17 cellular contexts compared by ENCODE assay signal in the genomic region with DNA sequence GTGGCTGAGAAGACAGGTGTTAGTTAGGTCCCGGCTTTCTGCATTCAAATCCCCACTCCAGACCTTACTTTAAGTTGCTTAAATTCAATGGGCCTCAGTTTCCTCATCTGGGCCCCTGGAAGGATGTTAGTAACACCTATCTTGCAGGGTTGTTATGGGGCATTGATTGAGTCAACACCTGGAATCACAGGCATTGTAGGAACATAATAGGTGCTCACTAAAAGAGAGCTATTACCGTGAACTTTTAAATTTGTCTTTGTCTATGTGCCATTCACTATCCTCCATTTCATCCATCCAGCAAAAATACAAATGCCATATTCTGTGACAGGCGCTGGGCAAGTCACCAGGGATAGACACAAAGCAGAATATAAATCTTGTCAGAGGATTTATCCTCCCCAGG. TPM values are rescaled to one million over a fixed set of nuclear protein-coding genes. Genes with fewer than 3 reads are reported as not detected.
DNase-seq lines count a peak whose midpoint lies in the region; ATAC-seq and TF ChIP-seq lines count a peak whose summit lies in the region.
"Had no signal": no experiment of that assay in that cellular context is flagged by ENCODE, and none has a peak within 500 bp of the region (broad histone marks: within the 10 kb centered on the region; RNA-seq: fewer than 3 reads in every experiment).

No MANE protein-coding gene starts in this region.

- H4K20me1 ChIP-seq in BLaER1 (no peaks in the 10 kb centered on the region), fibroblast of lung (ENCODE audit: control insufficient read depth, extremely low read depth, insufficient read depth, low read length) (no peaks in the 10 kb centered on the region)

- ATAC-seq in HG02840 (IDR thresholded peaks at IDR 0.05; ENCODE audit: low FRiP score, unreplicated experiment), result no peak
- ATAC-seq: effector memory CD8-positive, alpha-beta T cell had no signal

- H3K27ac ChIP-seq in BLaER1 (no peak overlapping the region), RWPE1 (peak overlapping the region; percentile 84), fibroblast of lung (ENCODE audit: insufficient read depth, low read length) (peak overlapping the region; percentile 81), sigmoid colon (peak overlapping the region; percentile 77 to 92 (median 83))
- H3K27ac ChIP-seq: parathyroid adenoma had no signal

- TF ChIP-seq POLR2A in sigmoid colon (IDR thresholded peaks at IDR 0.05), result no peak

- H3K27me3 ChIP-seq in BLaER1 (no peaks in the 10 kb centered on the region), fibroblast of lung (ENCODE audit: control insufficient read depth, insufficient read depth, low read length) (no peaks in the 10 kb centered on the region), sigmoid colon (no peaks in the 10 kb centered on the region)
- H3K27me3 ChIP-seq: body of pancreas had no signal

- H3K36me3 ChIP-seq in BLaER1 (no peaks in the 10 kb centered on the region), fibroblast of lung (ENCODE audit: control insufficient read depth, insufficient read depth, low read length) (no peaks in the 10 kb centered on the region), sigmoid colon (no peaks in the 10 kb centered on the region)

- no peaks in the 10 kb centered on the region for H3K79me2 ChIP-seq in fibroblast of lung (ENCODE audit: control insufficient read depth, insufficient read depth, low read length)
- H3K79me2 ChIP-seq: parathyroid adenoma had no signal

- intact Hi-C loops in sigmoid colon (cut with DNase I), result loop anchor here (5.0 kb wide), 1 partner anchor 43 kb away; no protein-coding TSS in a partner anchor

- H3K9ac ChIP-seq in BLaER1, result no peak overlapping the region
- no peak overlapping the region for H3K9ac ChIP-seq in fibroblast of lung (ENCODE audit: insufficient read depth, low read length)
- H3K9ac ChIP-seq: parathyroid adenoma had no signal

- peaks cover 100% of the 10 kb centered on the region for H3K4me1 ChIP-seq in BLaER1
- peaks cover 17% of the 10 kb centered on the region for H3K4me1 ChIP-seq in fibroblast of lung (ENCODE audit: control insufficient read depth, extremely low read depth, insufficient read depth, low read length)
- H3K4me1 ChIP-seq in sigmoid colon, result peaks cover 0 to 46% (median 27%) of the 10 kb centered on the region in 4 donors
- H3K4me1 ChIP-seq: parathyroid adenoma had no signal

- H3K4me2 ChIP-seq in BLaER1 (peak overlapping the region; percentile 87), fibroblast of lung (ENCODE audit: extremely low read depth, insufficient read depth, low read length) (no peak overlapping the region)

- no peak overlapping the region for H2AFZ ChIP-seq in fibroblast of lung (ENCODE audit: low read length)
- H2AFZ ChIP-seq: parathyroid adenoma had no signal

- 96 to 97% methylated on average over 3 of the region's 3 CpGs for WGBS in sigmoid colon, 2 donors

- CTCF ChIA-PET in RWPE1 (lab: Yijun Ruan, JAX), result interaction anchor here (0.6 to 3.7 kb wide), 6 partner anchors 11 to 222 kb away, joined by 3 to 34 read pairs (median 6); a partner anchor contains a TSS

- no peaks in the 10 kb centered on the region for H3K9me3 ChIP-seq in BLaER1
- no peaks in the 10 kb centered on the region for H3K9me3 ChIP-seq in fibroblast of lung (ENCODE audit: control insufficient read depth, insufficient read depth, low read depth, low read length)
- no peaks in the 10 kb centered on the region for H3K9me3 ChIP-seq in sigmoid colon
- H3K9me3 ChIP-seq: body of pancreas had no signal

- no peak for TF ChIP-seq EP300 in sigmoid colon (IDR thresholded peaks at IDR 0.05)

- H3K4me3 ChIP-seq in BLaER1 (no peak overlapping the region), fibroblast of lung (replicated peaks in 1 of 4; ENCODE audit: control extremely low read depth in 1 of 4, insufficient read depth in 1 of 4, low read depth in 3 of 4, low read length in 4 of 4) (no peak overlapping the region), sigmoid colon (no peak overlapping the region)
- H3K4me3 ChIP-seq: body of pancreas had no signal

- POLR2A ChIA-PET in RWPE1 (lab: Yijun Ruan, JAX; ENCODE audit: low non-redundant PET), result interaction anchor here (1.2 kb wide), 1 partner anchor 10 kb away, joined by 5 read pairs; no protein-coding TSS in a partner anchor

- TF ChIP-seq CTCF in RWPE1 (conservative IDR thresholded peaks at IDR 0.05; ENCODE audit: low read depth) (no peak), fibroblast of lung (conservative IDR thresholded peaks at IDR 0.05 in 1 of 2, IDR thresholded peaks at IDR 0.05 in 1 of 2; ENCODE audit: low read depth in 1 of 2, low read length in 2 of 2) (no peak), sigmoid colon (IDR thresholded peaks at IDR 0.05) (no peak)

- no peak for DNase-seq in RWPE1 (ENCODE audit: low spot score)
- DNase-seq in fibroblast of lung (ENCODE audit: low read depth in 2 of 2), result no peak
- no peak for DNase-seq in sigmoid colon
- no peak for DNase-seq in stimulated activated CD4-positive, alpha-beta T cell treated with anti-CD3 and anti-CD28 coated beads, Interleukin-1b, Interleukin-23, amount 100 ng/mL, for 48 hours
- DNase-seq in NCI-H2081 (lab: John Stamatoyannopoulos, UW), result no peak
- no peak for DNase-seq in globus pallidus (ENCODE audit: low spot score)
- DNase-seq: activated CD4-positive, CD25-positive, alpha-beta regulatory T cell treated with anti-CD3 and anti-CD28 coated beads, Interleukin-2, amount 50 U/mL, for 72 hours; activated naive CD4-positive, alpha-beta T cell treated with Interleukin-2 at 50 U/mL for 16 hours; DMS153; effector memory CD8-positive, alpha-beta T cell; NCI-H524 treated with DMSO at 0.1 percent for 48 hours; stimulated activated CD4-positive, alpha-beta T cell treated with anti-CD3 and anti-CD28 coated beads, Interleukin-2, amount 100 ng/mL, for 24 hours; T-helper 2 cell had no signal

RNA-seq across cellular contexts. Expression of a gene that starts 10.5 kb away (rescaled TPM):
- total RNA-seq in fibroblast of lung (31.3 and 51.9 TPM in 2 replicates), sigmoid colon (10 to 100 TPM; 32.1 to 61.4 (median 40.5) TPM)
- polyA plus RNA-seq in fibroblast of lung (74.4 and 85.7 TPM in 2 replicates), sigmoid colon (10 to 100 TPM; 37.8 to 55.5 (median 39.3) TPM)
- 65.5 and 70.1 TPM in 2 replicates for polyA plus RNA-seq in fibroblast of lung (2012)
- polyA minus RNA-seq in fibroblast of lung (ENCODE audit: low replicate concordance), result 138 and 201 TPM in 2 replicates

RNA-seq across cellular contexts. Expression of a gene that starts 38.9 kb away (rescaled TPM):
- 28.5 and 38.5 TPM in 2 replicates for total RNA-seq in fibroblast of lung
- polyA plus RNA-seq in fibroblast of lung, result 9.3 and 10.2 TPM in 2 replicates
- 10.7 and 11.2 TPM in 2 replicates for polyA plus RNA-seq in fibroblast of lung (2012)
- polyA minus RNA-seq in fibroblast of lung (ENCODE audit: low replicate concordance), result 5.9 and 8.1 TPM in 2 replicates
- total RNA-seq in sigmoid colon, result 1 to 10 TPM; 3.2 to 7.8 (median 6.2) TPM
- 1 to 10 TPM in 1 of 3 donors, under 1 TPM in 2; 0.60 to 1.3 (median 0.92) TPM for polyA plus RNA-seq in sigmoid colon
